Comparison of ENCODE assay signal across 12 cellular contexts in the genomic region with DNA sequence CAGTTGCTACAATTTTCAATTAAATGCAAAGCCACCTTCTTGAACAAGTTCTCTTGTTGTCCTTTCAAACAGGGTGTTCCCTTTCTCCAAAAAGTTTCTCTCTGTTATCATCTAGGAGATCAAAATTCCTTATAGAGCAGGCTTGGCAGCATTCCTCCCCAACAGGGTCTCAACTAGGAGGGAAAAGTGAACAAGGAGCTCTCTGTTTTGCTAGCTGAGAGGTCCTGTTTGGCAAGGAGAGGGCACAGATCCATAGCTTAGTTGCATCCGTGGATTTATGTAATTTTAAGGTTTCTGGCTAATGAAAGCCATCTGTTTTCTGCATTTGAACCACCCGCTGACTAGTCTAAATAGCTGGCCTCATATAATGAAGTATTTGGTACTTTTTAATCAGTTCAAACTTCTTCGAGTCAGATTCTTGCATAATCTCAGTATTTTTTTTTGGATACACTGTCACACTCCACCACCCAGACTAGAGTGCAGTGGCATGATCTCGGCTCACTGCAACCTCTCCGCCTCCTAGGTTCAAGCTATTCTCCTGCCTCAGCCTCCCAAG. TPM values are rescaled to one million over a fixed set of nuclear protein-coding genes. Genes with fewer than 3 reads are reported as not detected.
DNase-seq lines count a peak whose midpoint lies in the region; ATAC-seq and TF ChIP-seq lines count a peak whose summit lies in the region.
"Had no signal": no experiment of that assay in that cellular context is flagged by ENCODE, and none has a peak within 500 bp of the region (broad histone marks: within the 10 kb centered on the region; RNA-seq: fewer than 3 reads in every experiment).

No MANE protein-coding gene starts in this region.

- no peaks in the 10 kb centered on the region for H3K9me3 Mint-ChIP-seq in GM23338
- no peaks in the 10 kb centered on the region for H3K9me3 Mint-ChIP-seq in stimulated activated naive B cell treated with anti-CD40 and anti-IgM and Interleukin-4, amounts not matched to agents 10 μg/mL and 1 μg/mL and 100 μg/mL, for 72 hours

- H3K27ac Mint-ChIP-seq in GM23338 = peak overlapping the region; percentile 84
- H3K27ac Mint-ChIP-seq in stimulated activated naive B cell treated with anti-CD40 and anti-IgM and Interleukin-4, amounts not matched to agents 10 μg/mL and 1 μg/mL and 100 μg/mL, for 72 hours = peak overlapping the region; percentile 25

- peaks cover 5% of the 10 kb centered on the region for H3K27me3 Mint-ChIP-seq in GM23338 (ENCODE audit: insufficient read depth, low read depth, poor library complexity)
- H3K27me3 Mint-ChIP-seq in stimulated activated naive B cell treated with anti-CD40 and anti-IgM and Interleukin-4, amounts not matched to agents 10 μg/mL and 1 μg/mL and 100 μg/mL, for 72 hours = no peaks in the 10 kb centered on the region

- H3F3A ChIP-seq in GM23338 (replicated peaks; ENCODE audit: low read depth) = no peaks in the 10 kb centered on the region

- H3K9me2 ChIP-seq in GM23338 (ENCODE audit: insufficient read depth) = no peaks in the 10 kb centered on the region

- H2AFZ ChIP-seq in GM23338 = no peak overlapping the region

- DNase-seq in GM23338 (ENCODE audit: low spot score) = peak; percentile 76
- no peak for DNase-seq in Right ventricle myocardium superior
- no peak for DNase-seq in stimulated activated naive B cell treated with anti-CD40 and anti-IgM and Interleukin-4, amounts not matched to agents 10 μg/mL and 1 μg/mL and 100 μg/mL, for 72 hours
- DNase-seq in NK-92 (lab: John Stamatoyannopoulos, UW; ENCODE audit: unreplicated experiment) = no peak
- DNase-seq in NK-92 treated with Interleukin-12 subunit alpha and Interleukin-12 subunit beta, amount 100 ng/mL, for 24 hours (lab: John Stamatoyannopoulos, UW) = no peak
- DNase-seq in H7 = no peak
- no peak for DNase-seq in stimulated activated CD4-positive, alpha-beta T cell treated with anti-CD3 and anti-CD28 coated beads, Interleukin-4, amount 100 ng/mL, for 4 hours
- DNase-seq: activated CD4-positive, alpha-beta T cell treated with anti-CD3 and anti-CD28 coated beads for 48 hours; posterior cingulate gyrus; upper lobe of left lung had no signal

- intact Hi-C loops in Right ventricle myocardium superior (cut with DNase I) = loop anchor here (10.0 kb wide), 1 partner anchor 52 kb away; no protein-coding TSS in a partner anchor

- H3K36me3 Mint-ChIP-seq in GM23338 (ENCODE audit: low read depth) = peaks cover 5% of the 10 kb centered on the region; the same call in 2 of the 3 replicates
- peaks cover 0 to 16% of the 10 kb centered on the region in 2 donors for H3K36me3 Mint-ChIP-seq in stimulated activated naive B cell treated with anti-CD40 and anti-IgM and Interleukin-4, amounts not matched to agents 10 μg/mL and 1 μg/mL and 100 μg/mL, for 72 hours

- H3K27ac ChIP-seq in GM23338 (ENCODE audit: low read depth) (peak overlapping the region; percentile 77), VCaP (peak overlapping the region; percentile 52)

- no peak for TF ChIP-seq CTCF in GM23338 (conservative IDR thresholded peaks at IDR 0.05; ENCODE audit: low read depth in 2 of 2)
- TF ChIP-seq CTCF in VCaP (conservative IDR thresholded peaks at IDR 0.05) = no peak

- H3K27me3 ChIP-seq in GM23338 (ENCODE audit: insufficient read depth) = no peaks in the 10 kb centered on the region
- no peaks in the 10 kb centered on the region for H3K27me3 ChIP-seq in H7 (ENCODE audit: control insufficient read depth, insufficient read depth, low read length)
- H3K27me3 ChIP-seq: upper lobe of left lung had no signal

- H3K4me2 ChIP-seq in GM23338 = peak overlapping the region; percentile 27; the same call in 1 of the 2 replicates

- peaks cover 100% of the 10 kb centered on the region for H3K79me2 ChIP-seq in GM23338 (replicated peaks; ENCODE audit: insufficient read depth)

- ATAC-seq in GM23338 = peak; percentile 57
- ATAC-seq in Right ventricle myocardium superior (ENCODE audit: poor library complexity) = peak; percentile 70
- ATAC-seq in stimulated activated naive B cell treated with anti-CD40 and anti-IgM and Interleukin-4, amounts not matched to agents 10 μg/mL and 1 μg/mL and 100 μg/mL, for 72 hours (replicated peaks) = no peak

- H4K20me1 ChIP-seq in GM23338 (replicated peaks; ENCODE audit: insufficient read depth) = peaks cover 23% of the 10 kb centered on the region

- peak overlapping the region; percentile 36; the same call in 1 of the 3 replicates for H3K4me3 Mint-ChIP-seq in GM23338
- H3K4me3 Mint-ChIP-seq in stimulated activated naive B cell treated with anti-CD40 and anti-IgM and Interleukin-4, amounts not matched to agents 10 μg/mL and 1 μg/mL and 100 μg/mL, for 72 hours = peak overlapping the region in 1 of 2 donors; percentile 50

- peaks cover 81% of the 10 kb centered on the region for H3K4me1 ChIP-seq in GM23338 (ENCODE audit: insufficient read depth)

- H3K36me3 ChIP-seq in GM23338 (ENCODE audit: insufficient read depth) (no peaks in the 10 kb centered on the region), H7 (replicated peaks; ENCODE audit: control insufficient read depth, insufficient read depth, low read length) (peaks cover 3% of the 10 kb centered on the region)

- H3K4me3 ChIP-seq in GM23338 = no peak overlapping the region
- no peak overlapping the region for H3K4me3 ChIP-seq in H7 (ENCODE audit: insufficient read depth, low read depth, low read length)
- H3K4me3 ChIP-seq: GM12878, upper lobe of left lung had no signal

- peaks cover 82% of the 10 kb centered on the region for H3K4me1 Mint-ChIP-seq in GM23338
- H3K4me1 Mint-ChIP-seq in stimulated activated naive B cell treated with anti-CD40 and anti-IgM and Interleukin-4, amounts not matched to agents 10 μg/mL and 1 μg/mL and 100 μg/mL, for 72 hours = peaks cover 14 to 53% of the 10 kb centered on the region in 2 donors

TF ChIP-seq in GM23338, 12 proteins besides CTCF, POLR2A, EP300 and RAD21 (continues in another document):
- TF ChIP-seq ZNF114 (CRISPR knock-in tag; IDR thresholded peaks at IDR 0.05) (no peak), ZNF331 (CRISPR knock-in tag; IDR thresholded peaks at IDR 0.05; ENCODE audit: low read depth) (no peak), EZH2 (IDR thresholded peaks at IDR 0.05; ENCODE audit: low read depth, unreplicated experiment) (no peak), ZNF462 (CRISPR knock-in tag; IDR thresholded peaks at IDR 0.05) (no peak), POLR2AphosphoS5 (IDR thresholded peaks at IDR 0.05; ENCODE audit: low read depth) (no peak)

RNA-seq across cellular contexts. Expression of gene APP, which starts 54.0 kb away (rescaled TPM):
- 383 and 444 TPM in 2 replicates for total RNA-seq in GM23338 (2014; rRNA removed; shearing (Covaris generic))
- polyA plus RNA-seq in GM23338 (2016; fragmentation: Nextera tagmentation; extraction: Ambion mirVana) = 59.8 and 69.4 TPM in 2 replicates
- 292 TPM for total RNA-seq in Right ventricle myocardium superior
- 316 and 368 TPM in 2 replicates for total RNA-seq in H7 (2014; rRNA removed; shearing (Covaris generic))

Comparison
In these comparisons a context has a peak if more than half of its experiments do, and no peak if none do; other contexts are left out.
1. ATAC-seq: peak in GM23338 (single experiment) and Right ventricle myocardium superior (single experiment); none in stimulated activated naive B cell treated with anti-CD40 and anti-IgM and Interleukin-4, amounts not matched to agents 10 μg/mL and 1 μg/mL and 100 μg/mL, for 72 hours (0 of 2).